Comparison of ENCODE assay signal across 1 cellular context in the genomic region with DNA sequence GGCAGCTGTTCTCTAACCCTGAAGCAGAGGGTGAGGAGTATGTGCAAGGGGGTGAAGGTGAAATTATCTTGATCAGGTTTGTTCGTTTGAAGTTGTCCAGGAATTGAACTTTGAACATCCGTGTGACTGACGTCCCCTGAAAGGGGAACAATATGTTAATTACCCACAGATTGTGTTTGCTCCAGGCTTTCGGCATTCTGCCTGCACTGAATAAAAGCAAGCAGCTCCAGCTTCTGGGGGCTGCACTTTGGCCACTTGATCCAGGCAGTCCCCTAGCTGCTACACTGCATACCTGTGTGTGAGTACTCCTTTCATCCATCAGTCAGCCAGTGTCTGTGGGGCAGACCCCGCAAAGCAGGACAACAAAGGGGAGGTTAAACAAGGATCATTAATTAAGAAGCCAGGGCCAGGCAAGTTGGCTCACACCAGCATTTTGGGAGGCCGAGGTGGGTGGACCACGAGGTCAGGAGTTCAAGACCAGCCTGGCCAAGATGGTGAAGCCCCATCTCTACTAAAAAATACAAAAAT.
TF ChIP-seq lines count a peak whose summit lies in the region.

No MANE protein-coding gene starts in this region.

TF ChIP-seq in HepG2, 621 proteins besides CTCF, POLR2A, EP300 and RAD21 (continued from another document):
- TF ChIP-seq, protein P1, sequence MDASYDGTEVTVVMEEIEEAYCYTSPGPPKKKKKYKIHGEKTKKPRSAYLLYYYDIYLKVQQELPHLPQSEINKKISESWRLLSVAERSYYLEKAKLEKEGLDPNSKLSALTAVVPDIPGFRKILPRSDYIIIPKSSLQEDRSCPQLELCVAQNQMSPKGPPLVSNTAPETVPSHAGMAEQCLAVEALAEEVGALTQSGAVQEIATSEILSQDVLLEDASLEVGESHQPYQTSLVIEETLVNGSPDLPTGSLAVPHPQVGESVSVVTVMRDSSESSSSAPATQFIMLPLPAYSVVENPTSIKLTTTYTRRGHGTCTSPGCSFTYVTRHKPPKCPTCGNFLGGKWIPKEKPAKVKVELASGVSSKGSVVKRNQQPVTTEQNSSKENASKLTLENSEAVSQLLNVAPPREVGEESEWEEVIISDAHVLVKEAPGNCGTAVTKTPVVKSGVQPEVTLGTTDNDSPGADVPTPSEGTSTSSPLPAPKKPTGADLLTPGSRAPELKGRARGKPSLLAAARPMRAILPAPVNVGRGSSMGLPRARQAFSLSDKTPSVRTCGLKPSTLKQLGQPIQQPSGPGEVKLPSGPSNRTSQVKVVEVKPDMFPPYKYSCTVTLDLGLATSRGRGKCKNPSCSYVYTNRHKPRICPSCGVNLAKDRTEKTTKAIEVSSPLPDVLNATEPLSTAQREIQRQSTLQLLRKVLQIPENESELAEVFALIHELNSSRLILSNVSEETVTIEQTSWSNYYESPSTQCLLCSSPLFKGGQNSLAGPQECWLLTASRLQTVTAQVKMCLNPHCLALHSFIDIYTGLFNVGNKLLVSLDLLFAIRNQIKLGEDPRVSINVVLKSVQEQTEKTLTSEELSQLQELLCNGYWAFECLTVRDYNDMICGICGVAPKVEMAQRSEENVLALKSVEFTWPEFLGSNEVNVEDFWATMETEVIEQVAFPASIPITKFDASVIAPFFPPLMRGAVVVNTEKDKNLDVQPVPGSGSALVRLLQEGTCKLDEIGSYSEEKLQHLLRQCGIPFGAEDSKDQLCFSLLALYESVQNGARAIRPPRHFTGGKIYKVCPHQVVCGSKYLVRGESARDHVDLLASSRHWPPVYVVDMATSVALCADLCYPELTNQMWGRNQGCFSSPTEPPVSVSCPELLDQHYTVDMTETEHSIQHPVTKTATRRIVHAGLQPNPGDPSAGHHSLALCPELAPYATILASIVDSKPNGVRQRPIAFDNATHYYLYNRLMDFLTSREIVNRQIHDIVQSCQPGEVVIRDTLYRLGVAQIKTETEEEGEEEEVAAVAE (CRISPR knock-in tag; IDR thresholded peaks at IDR 0.05; ENCODE audit: borderline replicate concordance), result 0 out of 2 replicates have a peak, but pooled peaks have one; percentile 43
